9 cellular contexts compared by ENCODE assay signal in the genomic region with DNA sequence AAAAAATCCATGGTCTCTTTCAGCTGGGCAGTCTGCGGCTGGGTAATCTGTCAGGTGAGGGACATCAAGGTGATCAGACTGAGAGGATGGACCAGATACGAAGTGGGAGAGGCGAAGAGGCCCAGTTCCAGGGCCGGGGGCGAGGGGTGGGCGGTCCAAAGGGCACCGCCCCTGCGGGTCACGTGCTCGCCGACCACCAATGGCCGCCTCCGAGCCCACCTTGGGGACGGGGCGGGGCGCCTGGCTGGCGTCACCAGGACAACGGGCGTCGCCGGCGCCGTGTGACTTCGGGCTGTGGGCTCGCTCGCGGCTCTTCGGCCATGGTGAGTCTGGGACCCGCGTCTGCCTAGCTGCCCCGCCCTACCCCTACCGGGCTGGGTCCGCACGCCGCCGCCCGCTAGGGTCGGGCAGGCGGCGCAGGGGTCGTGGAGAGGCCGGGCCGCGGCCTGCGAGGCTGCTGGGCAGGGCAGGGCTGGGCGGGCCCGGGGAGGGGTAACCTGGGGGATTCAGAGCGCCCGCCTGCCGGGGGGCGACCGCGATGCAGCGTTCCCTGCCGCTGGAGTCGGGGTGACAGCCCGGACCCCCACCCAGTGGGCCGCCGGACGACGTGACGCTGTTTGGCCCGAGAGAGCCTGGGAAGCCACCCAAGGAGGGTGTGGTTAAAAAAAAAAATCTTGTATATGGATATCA. TPM values are rescaled to one million over a fixed set of nuclear protein-coding genes. Genes with fewer than 3 reads are reported as not detected.
DNase-seq lines count a peak whose midpoint lies in the region; ATAC-seq and TF ChIP-seq lines count a peak whose summit lies in the region.
"Had no signal": no experiment of that assay in that cellular context is flagged by ENCODE, and none has a peak within 500 bp of the region (broad histone marks: within the 10 kb centered on the region; RNA-seq: fewer than 3 reads in every experiment).

A gene with protein sequence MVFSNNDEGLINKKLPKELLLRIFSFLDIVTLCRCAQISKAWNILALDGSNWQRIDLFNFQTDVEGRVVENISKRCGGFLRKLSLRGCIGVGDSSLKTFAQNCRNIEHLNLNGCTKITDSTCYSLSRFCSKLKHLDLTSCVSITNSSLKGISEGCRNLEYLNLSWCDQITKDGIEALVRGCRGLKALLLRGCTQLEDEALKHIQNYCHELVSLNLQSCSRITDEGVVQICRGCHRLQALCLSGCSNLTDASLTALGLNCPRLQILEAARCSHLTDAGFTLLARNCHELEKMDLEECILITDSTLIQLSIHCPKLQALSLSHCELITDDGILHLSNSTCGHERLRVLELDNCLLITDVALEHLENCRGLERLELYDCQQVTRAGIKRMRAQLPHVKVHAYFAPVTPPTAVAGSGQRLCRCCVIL (plus strand): TSS at position 250 of the 690 bp plus-strand sequence. CDS start 71 bp downstream, at position 321.

- WGBS in smooth muscle cell (ENCODE audit: low lambda C conversion rate): 1% methylated on average over 36 of the region's 63 CpGs

- no peaks in the 10 kb centered on the region for H3K36me3 Mint-ChIP-seq in central memory CD8-positive, alpha-beta T cell (ENCODE audit: insufficient read depth)

- H3K4me3 ChIP-seq in BLaER1 (peak within 1 kb of the TSS; percentile 65), HUES48 (ENCODE audit: low read depth, low read length) (peak within 1 kb of the TSS; percentile 80), smooth muscle cell (peak within 1 kb of the TSS; percentile 98)

- no peak within 1 kb of the TSS for H3K27ac Mint-ChIP-seq in central memory CD8-positive, alpha-beta T cell (ENCODE audit: low read depth)

- H3K4me1 ChIP-seq in BLaER1 (no peaks in the 10 kb centered on the region), HUES48 (ENCODE audit: control insufficient read depth, insufficient read depth, low read length) (no peaks in the 10 kb centered on the region), smooth muscle cell (ENCODE audit: low read depth) (peaks cover 7% of the 10 kb centered on the region)

- H3K9ac ChIP-seq in BLaER1 (no peak within 1 kb of the TSS; the same call in 1 of the 2 replicates), HUES48 (ENCODE audit: low read depth, low read length) (no peak within 1 kb of the TSS), smooth muscle cell (ENCODE audit: low read depth) (peak within 1 kb of the TSS; percentile 91)

- H3K27me3 Mint-ChIP-seq in central memory CD8-positive, alpha-beta T cell: peaks cover 74% of the 10 kb centered on the region

- H3F3A ChIP-seq in smooth muscle cell (ENCODE audit: low read depth): no peaks in the 10 kb centered on the region

- peak within 1 kb of the TSS; percentile 96 for H2AFZ ChIP-seq in smooth muscle cell (ENCODE audit: low read depth)

- H3K4me2 ChIP-seq in BLaER1 (peak within 1 kb of the TSS; percentile 71), smooth muscle cell (peak within 1 kb of the TSS; percentile 86)

- no peaks in the 10 kb centered on the region for H4K20me1 ChIP-seq in BLaER1
- peaks cover 9% of the 10 kb centered on the region for H4K20me1 ChIP-seq in smooth muscle cell (ENCODE audit: low read depth)

- H3K4me3 Mint-ChIP-seq in central memory CD8-positive, alpha-beta T cell: peak within 1 kb of the TSS; percentile 50

- DNase-seq in RPMI7951 (ENCODE audit: low read depth) (peak; percentile 75), islet precursor cell (peak; percentile 97), smooth muscle cell (lab: John Stamatoyannopoulos, UW; ENCODE audit: unreplicated experiment) (peak; percentile 33), GF-D8 (lab: John Stamatoyannopoulos, UW) (no peak)
- no peak for DNase-seq in central memory CD8-positive, alpha-beta T cell (ENCODE audit: low spot score in 2 of 2)

- H3K36me3 ChIP-seq in BLaER1 (no peaks in the 10 kb centered on the region), HUES48 (ENCODE audit: control insufficient read depth, insufficient read depth, low read length) (no peaks in the 10 kb centered on the region), smooth muscle cell (ENCODE audit: low read depth) (peaks cover 2% of the 10 kb centered on the region)

- H3K4me1 Mint-ChIP-seq in central memory CD8-positive, alpha-beta T cell: no peaks in the 10 kb centered on the region

- H3K9me3 ChIP-seq in BLaER1 (peaks cover 8% of the 10 kb centered on the region; the same call in 1 of the 2 replicates), HUES48 (ENCODE audit: control insufficient read depth, insufficient read depth, low read length) (peaks cover 6% of the 10 kb centered on the region; the same call in 1 of the 2 replicates), smooth muscle cell (replicated peaks; ENCODE audit: low read depth) (no peaks in the 10 kb centered on the region)

- ATAC-seq in GM18868 (IDR thresholded peaks at IDR 0.05; ENCODE audit: unreplicated experiment): peak; percentile 92
- peak; percentile 28 for ATAC-seq in central memory CD8-positive, alpha-beta T cell (replicated peaks; ENCODE audit: extremely low read depth, poor library complexity, severe bottlenecking)

- no peak within 1 kb of the TSS for H3K27ac ChIP-seq in BLaER1
- peak within 1 kb of the TSS; percentile 45 for H3K27ac ChIP-seq in HUES48 (ENCODE audit: low read depth, low read length)
- H3K27ac ChIP-seq in smooth muscle cell (ENCODE audit: low read depth): peak within 1 kb of the TSS; percentile 29

- H3K27me3 ChIP-seq in BLaER1 (peaks cover 22% of the 10 kb centered on the region), HUES48 (ENCODE audit: control insufficient read depth, insufficient read depth, low read length) (no peaks in the 10 kb centered on the region), smooth muscle cell (ENCODE audit: low read depth) (no peaks in the 10 kb centered on the region)

- H3K79me2 ChIP-seq in smooth muscle cell (ENCODE audit: low read depth): peaks cover 43% of the 10 kb centered on the region

- H3K9me3 Mint-ChIP-seq in central memory CD8-positive, alpha-beta T cell: no peaks in the 10 kb centered on the region

- TF ChIP-seq CTCF in smooth muscle cell (IDR thresholded peaks at IDR 0.05; ENCODE audit: borderline replicate concordance, insufficient read depth, poor library complexity, severe bottlenecking): no peak

RNA-seq across cellular contexts. Expression of the gene that starts here (rescaled TPM):
- total RNA-seq in RPMI7951 (2014; rRNA removed; shearing (Covaris generic)): 9.1 and 9.5 TPM in 2 replicates
- 10.7 and 13.6 TPM in 2 replicates for total RNA-seq in smooth muscle cell
- polyA plus RNA-seq in smooth muscle cell: 8.9 and 11.3 TPM in 2 replicates
- total RNA-seq: T-helper 2 cell treated with Interferon-gamma antibody and Interleukin-4, amounts not matched to agents 100 ng/mL and 5 ng/mL, for 36 hours had no signal

Comparison
In these comparisons a context has a peak if more than half of its experiments do, and no peak if none do; other contexts are left out.
1. DNase-seq: peak in RPMI7951 (single experiment), islet precursor cell (single experiment) and smooth muscle cell (single experiment); none in central memory CD8-positive, alpha-beta T cell (0 of 2) and GF-D8 (single experiment).
2. Peak in every context shown above with its lines, with median percentiles within 50 percentile points of each other: H3K4me3 ChIP-seq.